In the genomic region with DNA sequence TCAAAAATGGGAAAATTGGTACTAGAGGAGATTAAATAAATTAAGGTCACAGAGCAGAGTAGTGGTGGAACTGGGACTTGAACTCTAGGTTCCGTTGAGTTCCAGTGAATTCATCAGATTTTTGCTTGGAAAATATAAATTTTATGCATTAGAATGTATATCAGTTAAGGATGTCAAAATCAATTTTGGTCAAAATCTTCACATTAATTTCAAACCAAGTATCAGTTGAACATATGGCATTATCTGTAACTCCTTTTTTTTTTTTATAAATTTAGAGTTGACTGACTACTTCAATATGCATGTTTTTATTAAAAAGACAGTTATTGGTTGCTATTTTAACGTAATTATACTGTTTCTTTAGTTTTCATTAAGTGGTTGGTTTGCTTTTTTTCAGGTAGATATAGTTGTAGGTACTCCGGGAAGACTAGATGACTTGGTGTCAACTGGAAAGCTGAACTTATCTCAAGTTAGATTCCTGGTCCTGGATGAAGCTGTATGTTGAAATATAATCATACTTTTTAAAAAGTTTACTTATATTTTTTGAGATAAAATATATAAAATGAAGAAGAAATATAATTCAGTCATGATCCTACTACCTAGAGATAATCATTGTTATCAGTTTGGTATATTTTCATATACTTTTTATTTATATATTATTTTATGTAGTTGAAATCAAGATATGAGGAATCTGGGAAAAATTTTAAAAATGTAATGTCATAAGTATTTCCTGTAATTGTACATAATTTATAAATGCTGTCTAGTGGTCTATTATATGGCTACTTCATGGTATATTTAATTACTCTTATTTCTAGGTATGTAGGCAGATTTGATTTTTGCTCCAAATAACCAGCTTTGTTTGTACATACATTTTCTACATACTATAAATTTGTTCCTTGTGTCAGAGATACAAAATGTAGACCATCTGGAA, we compare ENCODE assay signal across 30 cellular contexts.
"Had no signal": no experiment of that assay in that cellular context is flagged by ENCODE, and none has a peak within 500 bp of the region (broad histone marks: within the 10 kb centered on the region; RNA-seq: fewer than 3 reads in every experiment).

No MANE protein-coding gene starts in this region.

- H3K36me3 Mint-ChIP-seq: natural killer cell had no signal

- H3K27ac Mint-ChIP-seq: naive B cell; natural killer cell; nephron progenitor cell; neural progenitor cell; progenitor cell of endocrine pancreas; stimulated activated naive B cell treated with anti-CD40 and anti-IgM and Interleukin-4, amounts not matched to agents 10 μg/mL and 1 μg/mL and 100 μg/mL, for 72 hours had no signal

- H3K27me3 Mint-ChIP-seq: naive B cell; progenitor cell of endocrine pancreas; stimulated activated naive B cell treated with anti-CD40 and anti-IgM and Interleukin-4, amounts not matched to agents 10 μg/mL and 1 μg/mL and 100 μg/mL, for 72 hours had no signal

- DNase-seq: hippocampal formation; islet precursor cell; kidney glomerular epithelial cell; left cardiac atrium; left ventricle myocardium superior; lower lobe of right lung; mammary epithelial cell; mesenchymal stem cell; naive B cell; natural killer cell; nephron progenitor cell; occipital lobe; right lobe of liver; stimulated activated CD4-positive, alpha-beta T cell treated with anti-CD3 and anti-CD28 coated beads, Interleukin-12 subunit alpha, Interleukin-12 subunit beta, amount 100 ng/mL, for 4 hours; stimulated activated CD4-positive, alpha-beta T cell treated with anti-CD3 and anti-CD28 coated beads, Interleukin-15, amount 100 ng/mL, for 24 hours; stimulated activated CD4-positive, alpha-beta T cell treated with anti-CD3 and anti-CD28 coated beads, Interleukin-2, amount 100 ng/mL, for 24 hours; stimulated activated CD4-positive, alpha-beta T cell treated with anti-CD3 and anti-CD28 coated beads, Interleukin-4, amount 100 ng/mL, for 1 hour; stimulated activated naive B cell treated with anti-CD40 and anti-IgM and Interleukin-4, amounts not matched to agents 10 μg/mL and 1 μg/mL and 100 μg/mL, for 72 hours; stimulated activated naive CD8-positive, alpha-beta T cell treated with anti-CD3 and anti-CD28 coated beads, Interleukin-15, Interleukin-2, amounts not matched to agents 100 U/mL and 50 U/mL, for 24 hours; stomach; testis; tibial artery; trophoblast cell; upper lobe of right lung had no signal

- H3K4me2 ChIP-seq: neural progenitor cell had no signal

- H3K9ac ChIP-seq: neural progenitor cell had no signal

- H2AFZ ChIP-seq: neural progenitor cell had no signal

- FAIRE-seq: urothelium cell line had no signal

- H3K9me3 ChIP-seq: lower lobe of right lung, neutrophil, right atrium auricular region, right lobe of liver, stomach, testis, tibial artery, upper lobe of right lung had no signal

- H3K27me3 ChIP-seq: neural progenitor cell, neutrophil, right atrium auricular region, right lobe of liver, stomach, testis, tibial artery, upper lobe of right lung had no signal

- H3K4me1 ChIP-seq: lower lobe of right lung, neural progenitor cell, right atrium auricular region, testis, tibial artery, upper lobe of right lung had no signal

- H3K9me3 Mint-ChIP-seq: naive B cell; natural killer cell; neural progenitor cell; stimulated activated naive B cell treated with anti-CD40 and anti-IgM and Interleukin-4, amounts not matched to agents 10 μg/mL and 1 μg/mL and 100 μg/mL, for 72 hours had no signal

- H3K4me3 Mint-ChIP-seq: naive B cell; natural killer cell; nephron progenitor cell; neural progenitor cell; stimulated activated naive B cell treated with anti-CD40 and anti-IgM and Interleukin-4, amounts not matched to agents 10 μg/mL and 1 μg/mL and 100 μg/mL, for 72 hours had no signal

- H3K4me3 ChIP-seq: lower lobe of right lung, neural progenitor cell, right atrium auricular region, right lobe of liver, stomach, testis, tibial artery, upper lobe of right lung had no signal

- H3K4me1 Mint-ChIP-seq: nephron progenitor cell, neural progenitor cell had no signal

- ATAC-seq: left cardiac atrium; left lobe of liver; left ventricle myocardium superior; lower lobe of right lung; natural killer cell; right lobe of liver; stimulated activated naive B cell treated with anti-CD40 and anti-IgM and Interleukin-4, amounts not matched to agents 10 μg/mL and 1 μg/mL and 100 μg/mL, for 72 hours; stimulated activated naive CD8-positive, alpha-beta T cell treated with anti-CD3 and anti-CD28 coated beads, Interleukin-15, Interleukin-2, amounts not matched to agents 100 U/mL and 50 U/mL, for 24 hours; upper lobe of right lung had no signal

- H3K27ac ChIP-seq: lower lobe of right lung, neural progenitor cell, neutrophil, right atrium auricular region, right lobe of liver, stomach, testis, tibial artery, upper lobe of right lung had no signal
